30 cellular contexts compared by ENCODE assay signal in genomic region chr12:132266802-132267201, GRCh38.
"Had no signal": no experiment of that assay in that cellular context is flagged by ENCODE, and none has a peak within 500 bp of the region (broad histone marks: within the 10 kb centered on the region; RNA-seq: fewer than 3 reads in every experiment).

No MANE protein-coding gene starts in this region.

- H3K9me3 Mint-ChIP-seq: naive B cell; naive thymus-derived CD8-positive, alpha-beta T cell; natural killer cell treated with Interleukin-12 subunit alpha and Interleukin-12 subunit beta and Interleukin-15 and Interleukin-18, amount 100 ng/mL, for 72 hours; nephron progenitor cell; neural crest cell; stimulated activated memory B cell treated with anti-CD40 and anti-IgM and Interleukin-4, amounts not matched to agents 10 μg/mL and 1 μg/mL and 100 μg/mL, for 72 hours; stimulated activated naive CD8-positive, alpha-beta T cell treated with anti-CD3 and anti-CD28 coated beads, Interleukin-15, amount 100 ng/mL, for 72 hours; type B pancreatic cell had no signal

- DNase-seq: naive B cell; naive thymus-derived CD8-positive, alpha-beta T cell; nephron progenitor cell; occipital lobe; retina; right lobe of liver; sigmoid colon; small intestine; stimulated activated CD4-positive, alpha-beta T cell treated with anti-CD3 and anti-CD28 coated beads, Interleukin-15, amount 100 ng/mL, for 24 hours; stimulated activated CD4-positive, alpha-beta T cell treated with anti-CD3 and anti-CD28 coated beads, Interleukin-2, amount 100 ng/mL, for 24 hours; stimulated activated CD4-positive, alpha-beta T cell treated with anti-CD3 and anti-CD28 coated beads, Interleukin-2, amount 100 ng/mL, for 48 hours; stimulated activated CD4-positive, alpha-beta T cell treated with anti-CD3 and anti-CD28 coated beads, Interleukin-4, amount 100 ng/mL, for 4 hours; stimulated activated CD8-positive, alpha-beta memory T cell treated with anti-CD3 and anti-CD28 coated beads, Interleukin-4, amount 100 ng/mL, for 48 hours; stimulated activated naive CD4-positive, alpha-beta T cell; stimulated activated naive CD8-positive, alpha-beta T cell treated with anti-CD3 and anti-CD28 coated beads, Interleukin-15, amount 100 ng/mL, for 72 hours; stimulated activated naive CD8-positive, alpha-beta T cell treated with anti-CD3 and anti-CD28 coated beads, Interleukin-15, Interleukin-2, amounts not matched to agents 100 U/mL and 50 U/mL, for 24 hours; substantia nigra; testis; tibial artery; transverse colon; upper lobe of right lung; uterus had no signal

- H3K4me1 ChIP-seq: pancreas, prostate gland, right lobe of liver, sigmoid colon, suprapubic skin, testis, tibial artery, transverse colon, upper lobe of right lung, uterus had no signal

- H3K4me1 Mint-ChIP-seq: neural crest cell; stimulated activated naive CD8-positive, alpha-beta T cell treated with anti-CD3 and anti-CD28 coated beads, Interleukin-15, amount 100 ng/mL, for 72 hours had no signal

- H3K36me3 Mint-ChIP-seq: naive B cell; naive thymus-derived CD8-positive, alpha-beta T cell; natural killer cell treated with Interleukin-12 subunit alpha and Interleukin-12 subunit beta and Interleukin-15 and Interleukin-18, amount 100 ng/mL, for 72 hours; stimulated activated memory B cell treated with anti-CD40 and anti-IgM and Interleukin-4, amounts not matched to agents 10 μg/mL and 1 μg/mL and 100 μg/mL, for 72 hours; type B pancreatic cell had no signal

- FAIRE-seq: pancreas, small intestine had no signal

- H3K4me3 Mint-ChIP-seq: naive B cell; naive thymus-derived CD8-positive, alpha-beta T cell; natural killer cell treated with Interleukin-12 subunit alpha and Interleukin-12 subunit beta and Interleukin-15 and Interleukin-18, amount 100 ng/mL, for 72 hours; nephron progenitor cell; neural crest cell; stimulated activated memory B cell treated with anti-CD40 and anti-IgM and Interleukin-4, amounts not matched to agents 10 μg/mL and 1 μg/mL and 100 μg/mL, for 72 hours; stimulated activated naive CD8-positive, alpha-beta T cell treated with anti-CD3 and anti-CD28 coated beads, Interleukin-15, amount 100 ng/mL, for 72 hours; type B pancreatic cell had no signal

- H3K4me3 ChIP-seq: pancreas, prostate gland, right lobe of liver, sigmoid colon, suprapubic skin, testis, tibial artery, transverse colon, upper lobe of right lung, uterus had no signal

- H3K27ac Mint-ChIP-seq: natural killer cell treated with Interleukin-12 subunit alpha and Interleukin-12 subunit beta and Interleukin-15 and Interleukin-18, amount 100 ng/mL, for 72 hours; stimulated activated memory B cell treated with anti-CD40 and anti-IgM and Interleukin-4, amounts not matched to agents 10 μg/mL and 1 μg/mL and 100 μg/mL, for 72 hours; stimulated activated naive CD8-positive, alpha-beta T cell treated with anti-CD3 and anti-CD28 coated beads, Interleukin-15, amount 100 ng/mL, for 72 hours; type B pancreatic cell had no signal

- H3K9me3 ChIP-seq: pancreas, prostate gland, right lobe of liver, sigmoid colon, suprapubic skin, testis, tibial artery, transverse colon, upper lobe of right lung, uterus had no signal

- H3K27me3 ChIP-seq: pancreas, right lobe of liver, testis, transverse colon, upper lobe of right lung, uterus had no signal

- H3K36me3 ChIP-seq: pancreas, prostate gland, right lobe of liver, sigmoid colon, suprapubic skin, tibial artery, transverse colon, upper lobe of right lung, uterus had no signal

- H3K27me3 Mint-ChIP-seq: natural killer cell treated with Interleukin-12 subunit alpha and Interleukin-12 subunit beta and Interleukin-15 and Interleukin-18, amount 100 ng/mL, for 72 hours; stimulated activated memory B cell treated with anti-CD40 and anti-IgM and Interleukin-4, amounts not matched to agents 10 μg/mL and 1 μg/mL and 100 μg/mL, for 72 hours had no signal

- ATAC-seq: naive thymus-derived CD8-positive, alpha-beta T cell; natural killer cell treated with Interleukin-12 subunit alpha and Interleukin-12 subunit beta and Interleukin-15 and Interleukin-18, amount 100 ng/mL, for 72 hours; pancreas; right cardiac atrium; right lobe of liver; stimulated activated memory B cell treated with anti-CD40 and anti-IgM and Interleukin-4, amounts not matched to agents 10 μg/mL and 1 μg/mL and 100 μg/mL, for 72 hours; stimulated activated naive CD8-positive, alpha-beta T cell treated with anti-CD3 and anti-CD28 coated beads, Interleukin-15, amount 100 ng/mL, for 72 hours; stimulated activated naive CD8-positive, alpha-beta T cell treated with anti-CD3 and anti-CD28 coated beads, Interleukin-15, Interleukin-2, amounts not matched to agents 100 U/mL and 50 U/mL, for 24 hours; upper lobe of right lung had no signal

- H3K27ac ChIP-seq: pancreas, prostate gland, right lobe of liver, sigmoid colon, suprapubic skin, testis, tibial artery, transverse colon, upper lobe of right lung, uterus had no signal
